7 cellular contexts compared by ENCODE assay signal in genomic region chr2:110394767-110395166, GRCh38.
DNase-seq lines count a peak whose midpoint lies in the region; ATAC-seq, FAIRE-seq and TF ChIP-seq lines count a peak whose summit lies in the region.
"Not testable (repeated sequence)": the region's sequence is repeated elsewhere in the genome, so short reads cannot be mapped to it uniquely, and the experiment has no call there.

No MANE protein-coding gene starts in this region.

- H2AFZ ChIP-seq in GM12878 (ENCODE audit: control insufficient read depth, low read depth, low read length): not testable (repeated sequence)

- not testable (repeated sequence) for H3K4me3 ChIP-seq in Panc1 (ENCODE audit: low read depth in 2 of 2, low read length in 2 of 2); GM12878; gastroesophageal sphincter; left lung; pancreas

- not testable (repeated sequence) for TF ChIP-seq EP300 in GM12878 (IDR thresholded peaks at IDR 0.05; ENCODE audit: borderline replicate concordance in 1 of 2, control insufficient read depth in 1 of 2, low read depth in 2 of 2, low read length in 2 of 2); gastroesophageal sphincter (IDR thresholded peaks at IDR 0.05)

- RAD21 ChIA-PET in GM12878 (lab: Charles Lee; ENCODE audit: unreplicated experiment): not testable (repeated sequence)

- not testable (repeated sequence) for H3K27me3 ChIP-seq in Panc1 (ENCODE audit: control insufficient read depth, insufficient read depth, low read length); GM12878 (replicated peaks in 1 of 2; ENCODE audit: control insufficient read depth in 2 of 2, insufficient read depth in 2 of 2, low read length in 1 of 2); gastroesophageal sphincter; left lung; pancreas

- DNase-seq in GM12892 (ENCODE audit: insufficient read length); Panc1 (ENCODE audit: low read depth, low spot score); GM12878 (ENCODE audit: low read depth, low spot score); left lung: not testable (repeated sequence)
- peak in 1 of 6 donors; percentile 1 for DNase-seq in pancreas

- not testable (repeated sequence) for TF ChIP-seq CTCF in Panc1 (IDR thresholded peaks at IDR 0.05); GM12878 (IDR thresholded peaks at IDR 0.05 in 2 of 3, conservative IDR thresholded peaks at IDR 0.05 in 1 of 3; ENCODE audit: control insufficient read depth in 2 of 3, extremely low read depth in 1 of 3, insufficient read depth in 1 of 3, low read depth in 3 of 3, low read length in 3 of 3); gastroesophageal sphincter (IDR thresholded peaks at IDR 0.05); left lung (IDR thresholded peaks at IDR 0.05); pancreas (IDR thresholded peaks at IDR 0.05)

- intact Hi-C loops in Panc1 (cut with micrococcal nuclease; ENCODE audit: unreplicated experiment); GM12878 (cut with micrococcal nuclease; ENCODE audit: unreplicated experiment); left lung (cut with DNase I); pancreas (cut with DNase I): not testable (repeated sequence)

- not testable (repeated sequence) for H3K9me3 ChIP-seq in Panc1 (ENCODE audit: control insufficient read depth, insufficient read depth, low read depth, low read length); GM12878 (replicated peaks; ENCODE audit: control insufficient read depth, insufficient read depth, low read length); gastroesophageal sphincter; left lung; pancreas

- not testable (repeated sequence) for TF ChIP-seq RAD21 in GM12878 (IDR thresholded peaks at IDR 0.05; ENCODE audit: insufficient read depth, low read depth, low read length)

- FAIRE-seq in GM12892 (lab: Jason Lieb, UNC): peak; percentile 86
- FAIRE-seq in GM12878 (lab: Jason Lieb, UNC): peak; percentile 68
- FAIRE-seq in pancreas (lab: Jason Lieb, UNC): not testable (repeated sequence)

- WGBS in GM12878 (ENCODE audit: insufficient coverage, insufficient replicate concordance, low lambda C conversion rate, missing lambda C conversion rate): no CpG with 5 or more reads among the region's 2 CpGs
- WGBS in gastroesophageal sphincter (ENCODE audit: low coverage in 1 of 2), 2 donors: no CpG with 5 or more reads among the region's 2 CpGs
- 40 to 67% methylated on average over 1 of the region's 2 CpGs for WGBS in pancreas, 2 donors

- H3K9ac ChIP-seq in GM12878 (ENCODE audit: control insufficient read depth, insufficient read depth, low read length): not testable (repeated sequence)

- POLR2A ChIA-PET in Panc1 (lab: Charles Lee); GM12878 (lab: Charles Lee): not testable (repeated sequence)

- not testable (repeated sequence) for H3K27ac ChIP-seq in Panc1 (ENCODE audit: low read length); GM12878 (ENCODE audit: control insufficient read depth, insufficient read depth); gastroesophageal sphincter; left lung; pancreas

- not testable (repeated sequence) for H3K4me2 ChIP-seq in GM12878 (ENCODE audit: control insufficient read depth, insufficient read depth)

- CTCF ChIA-PET in Panc1 (lab: Charles Lee); GM12878 (lab: Yijun Ruan, JAX): not testable (repeated sequence)

- not testable (repeated sequence) for H4K20me1 ChIP-seq in GM12878 (ENCODE audit: control insufficient read depth, insufficient read depth)

- ATAC-seq in HG02885 (IDR thresholded peaks at IDR 0.05; ENCODE audit: poor library complexity, unreplicated experiment): peak; percentile 45
- ATAC-seq in Panc1: peak; percentile 85
- ATAC-seq in GM12878: peak; percentile 84
- peak; percentile 69 for ATAC-seq in gastroesophageal sphincter
- ATAC-seq in left lung: peak; percentile 89
- peak; percentile 81 to 94 (median 88) for ATAC-seq in pancreas

- SMC1A ChIA-PET in GM12878 (lab: Charles Lee; ENCODE audit: uncharacterized antibody, unreplicated experiment): not testable (repeated sequence)

- not testable (repeated sequence) for H3K36me3 ChIP-seq in Panc1 (ENCODE audit: control insufficient read depth, insufficient read depth, low read length); GM12878 (ENCODE audit: control insufficient read depth in 2 of 2, insufficient read depth in 2 of 2, low read length in 1 of 2); gastroesophageal sphincter; left lung; pancreas

- H3K4me1 ChIP-seq in Panc1 (ENCODE audit: control insufficient read depth, insufficient read depth, low read length); GM12878 (ENCODE audit: control insufficient read depth, insufficient read depth, low read length); gastroesophageal sphincter; left lung; pancreas: not testable (repeated sequence)

- in situ Hi-C loops in Panc1 (cut with HindIII; ENCODE audit: low pct_unique_long_range_greater_than_20kb, low sequenced_read_pairs); GM12878 (cut with MboI): not testable (repeated sequence)

- not testable (repeated sequence) for H3K79me2 ChIP-seq in GM12878 (ENCODE audit: control insufficient read depth, insufficient read depth, low read length)

- TF ChIP-seq POLR2A in GM12892 (IDR thresholded peaks at IDR 0.05; ENCODE audit: low read depth, low read length); GM12878 (IDR thresholded peaks at IDR 0.05; ENCODE audit: low read depth, low read length); gastroesophageal sphincter (IDR thresholded peaks at IDR 0.05): not testable (repeated sequence)

- not testable (repeated sequence) for BruUV-seq in Panc1 (replicated peaks; lab: Mats Ljungman, UMichigan); GM12878 (replicated peaks; lab: Mats Ljungman, UMichigan)
